In the genomic region with DNA sequence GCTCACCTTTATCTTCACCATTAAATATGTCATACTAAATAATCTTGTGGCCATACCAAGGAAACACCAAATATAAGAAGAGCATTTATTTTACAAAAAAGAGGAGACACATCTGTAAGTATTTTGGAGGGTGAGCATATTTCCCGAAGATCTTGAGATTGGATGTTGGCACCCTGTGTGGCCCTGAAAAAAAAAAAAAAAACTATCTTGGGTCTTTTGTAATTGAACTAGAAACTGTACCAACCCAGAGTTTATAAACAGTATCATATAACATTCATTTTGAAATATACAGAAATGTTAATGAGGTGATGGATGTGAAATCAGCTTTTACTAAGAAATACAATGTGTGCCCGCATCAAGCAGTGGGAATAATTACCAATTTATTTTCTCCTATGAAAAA, we compare ENCODE assay signal across 16 cellular contexts.
A peak's percentile ranks its signal among the peaks of the same experiment; 100 is the strongest.
DNase-seq lines count a peak whose midpoint lies in the region; ATAC-seq, FAIRE-seq and TF ChIP-seq lines count a peak whose summit lies in the region.
"Had no signal": no experiment of that assay in that cellular context is flagged by ENCODE, and none has a peak within 500 bp of the region (broad histone marks: within the 10 kb centered on the region; RNA-seq: fewer than 3 reads in every experiment).

No MANE protein-coding gene starts in this region.

- DNase-seq in H4 (ENCODE audit: low spot score) (peak; percentile 10), adipocyte (ENCODE audit: low read depth) (peak; percentile 59), keratinocyte (ENCODE audit: low read depth, low spot score) (no peak), GOT3 (lab: John Stamatoyannopoulos, UW) (no peak), NCI-H510A (lab: John Stamatoyannopoulos, UW) (no peak), dorsolateral prefrontal cortex (no peak)
- DNase-seq: activated naive CD4-positive, alpha-beta T cell treated with anti-CD3 and anti-CD28 coated beads, Interleukin-2, amount 10 ng/mL, durations not matched to agents 7 days and 5 days; AML-193; MM.1S; NCI-H2029; stimulated activated CD4-positive, alpha-beta T cell treated with anti-CD3 and anti-CD28 coated beads, Interleukin-12 subunit alpha, Interleukin-12 subunit beta, amount 100 ng/mL, for 4 hours; stimulated activated naive B cell treated with anti-CD40 and anti-IgM and Interleukin-4, amounts not matched to agents 10 μg/mL and 1 μg/mL and 100 μg/mL, for 72 hours had no signal

- FAIRE-seq in keratinocyte (lab: Jason Lieb, UNC) = no peak
- FAIRE-seq: TTC549 had no signal

- H3K4me3 ChIP-seq in adipocyte (ENCODE audit: low read length) (no peak overlapping the region), keratinocyte (ENCODE audit: control insufficient read depth in 2 of 3, extremely low read depth in 1 of 3, insufficient read depth in 2 of 3, low read depth in 1 of 3, low read length in 3 of 3) (peak overlapping the region in 1 of 3 experiments; percentile 36), skeletal muscle tissue (ENCODE audit: low read length in 3 of 3) (no peak overlapping the region), dorsolateral prefrontal cortex (no peak overlapping the region)
- H3K4me3 ChIP-seq: SK-N-MC had no signal

- H3K27ac ChIP-seq in keratinocyte (ENCODE audit: control insufficient read depth, insufficient read depth, low read length) = peak overlapping the region; percentile 91
- peak overlapping the region; percentile 32 for H3K27ac ChIP-seq in skeletal muscle tissue (ENCODE audit: low read depth, low read length)
- H3K27ac ChIP-seq in dorsolateral prefrontal cortex = no peak overlapping the region
- H3K27ac ChIP-seq: SK-N-MC had no signal

- H3K9ac ChIP-seq in adipocyte (ENCODE audit: low read length) (no peak overlapping the region), keratinocyte (ENCODE audit: control insufficient read depth, extremely low read depth, insufficient read depth, low read length) (peak overlapping the region; percentile 54), skeletal muscle tissue (ENCODE audit: low read depth in 1 of 3, low read length in 3 of 3) (no peak overlapping the region)

- no peak for ATAC-seq in HG02840 (IDR thresholded peaks at IDR 0.05; ENCODE audit: low FRiP score, unreplicated experiment)
- ATAC-seq: stimulated activated naive B cell treated with anti-CD40 and anti-IgM and Interleukin-4, amounts not matched to agents 10 μg/mL and 1 μg/mL and 100 μg/mL, for 72 hours had no signal

- H3K4me2 ChIP-seq in keratinocyte (ENCODE audit: control insufficient read depth, extremely low read depth, insufficient read depth, low read depth, low read length) = peak overlapping the region; percentile 50

- H3K4me1 ChIP-seq in adipocyte (ENCODE audit: control insufficient read depth, insufficient read depth, low read length) (peaks cover 24% of the 10 kb centered on the region), keratinocyte (ENCODE audit: control insufficient read depth, extremely low read depth, insufficient read depth, low read length) (peaks cover 68% of the 10 kb centered on the region), skeletal muscle tissue (ENCODE audit: control insufficient read depth in 3 of 3, insufficient read depth in 3 of 3, low read length in 3 of 3) (peaks cover 4 to 12% (median 4%) of the 10 kb centered on the region in 3 donors)

- H3K27me3 ChIP-seq in adipocyte (replicated peaks; ENCODE audit: control insufficient read depth, insufficient read depth, low read length) (no peaks in the 10 kb centered on the region), keratinocyte (ENCODE audit: control insufficient read depth, extremely low read depth, insufficient read depth, low read length) (no peaks in the 10 kb centered on the region), skeletal muscle tissue (ENCODE audit: control insufficient read depth in 3 of 3, insufficient read depth in 3 of 3, low read length in 3 of 3) (no peaks in the 10 kb centered on the region), dorsolateral prefrontal cortex (no peaks in the 10 kb centered on the region)

- dilution Hi-C loops in keratinocyte (cut with MboI; ENCODE audit: extremely low pct_ligation_motif_present, low sequenced_read_pairs) = no loop called here

- H3K79me2 ChIP-seq in keratinocyte (ENCODE audit: control insufficient read depth, insufficient read depth, low read length) = peaks cover 67% of the 10 kb centered on the region

- no peaks in the 10 kb centered on the region for H3K9me3 ChIP-seq in adipocyte (ENCODE audit: control insufficient read depth, low read length)
- no peaks in the 10 kb centered on the region for H3K9me3 ChIP-seq in keratinocyte (ENCODE audit: control insufficient read depth, low read depth, low read length)
- H3K9me3 ChIP-seq in skeletal muscle tissue (ENCODE audit: control insufficient read depth in 3 of 3, low read length in 3 of 3) = no peaks in the 10 kb centered on the region

- H3K9me1 ChIP-seq in keratinocyte (ENCODE audit: control insufficient read depth, extremely low read depth, insufficient read depth, low read length) = no peaks in the 10 kb centered on the region

- no peaks in the 10 kb centered on the region for H3K36me3 ChIP-seq in adipocyte (ENCODE audit: control insufficient read depth, insufficient read depth, low read length, severe bottlenecking)
- peaks cover 0 to 4% of the 10 kb centered on the region in 2 experiments for H3K36me3 ChIP-seq in keratinocyte (ENCODE audit: control insufficient read depth in 2 of 2, extremely low read depth in 1 of 2, insufficient read depth in 2 of 2, low read length in 2 of 2)
- H3K36me3 ChIP-seq in skeletal muscle tissue (ENCODE audit: control insufficient read depth in 3 of 3, insufficient read depth in 3 of 3, low read length in 3 of 3) = no peaks in the 10 kb centered on the region

- intact Hi-C loops in dorsolateral prefrontal cortex (cut with DNase I) = no loop called here

- TF ChIP-seq CTCF in keratinocyte (optimal IDR thresholded peaks at IDR 0.05 in 1 of 3, IDR thresholded peaks at IDR 0.05 in 1 of 3, conservative IDR thresholded peaks at IDR 0.05 in 1 of 3; ENCODE audit: extremely low read depth in 1 of 3, insufficient read depth in 2 of 3, low read length in 3 of 3) = no peak
- TF ChIP-seq CTCF in dorsolateral prefrontal cortex (IDR thresholded peaks at IDR 0.05 in 54 of 56, conservative IDR thresholded peaks at IDR 0.05 in 2 of 56; ENCODE audit: low read depth in 1 of 56, partially characterized antibody in 56 of 56) = no peak

- no peaks in the 10 kb centered on the region for H4K20me1 ChIP-seq in keratinocyte (ENCODE audit: control insufficient read depth, extremely low read depth, insufficient read depth, low read length)

- H2AFZ ChIP-seq in keratinocyte (ENCODE audit: control insufficient read depth, low read length) = no peak overlapping the region

Comparison
In these comparisons a context has a peak if more than half of its experiments do, and no peak if none do; other contexts are left out.
1. DNase-seq: peak in H4 (single experiment) and adipocyte (single experiment); none in keratinocyte (single experiment), GOT3 (single experiment), NCI-H510A (single experiment) and dorsolateral prefrontal cortex (0 of 10).
2. H3K27ac ChIP-seq: peak in keratinocyte (single experiment) and skeletal muscle tissue (single experiment); none in dorsolateral prefrontal cortex (0 of 59).